ENCODE assay signal across 16 cellular contexts in genomic region chr5:177209610-177210009, GRCh38.
DNase-seq lines count a peak whose midpoint lies in the region; ATAC-seq and TF ChIP-seq lines count a peak whose summit lies in the region.
"Had no signal": no experiment of that assay in that cellular context is flagged by ENCODE, and none has a peak within 500 bp of the region (broad histone marks: within the 10 kb centered on the region; RNA-seq: fewer than 3 reads in every experiment).

No MANE protein-coding gene starts in this region.

- no peaks in the 10 kb centered on the region for H3K27me3 ChIP-seq in cardiac muscle cell
- H3K27me3 ChIP-seq in left ventricle myocardium inferior (ENCODE audit: low read depth), result no peaks in the 10 kb centered on the region
- H3K27me3 ChIP-seq in adrenal gland, result no peaks in the 10 kb centered on the region
- H3K27me3 ChIP-seq in tibial nerve, result no peaks in the 10 kb centered on the region

- H3K36me3 Mint-ChIP-seq in progenitor cell of endocrine pancreas (ENCODE audit: insufficient read depth), result peaks cover 38% of the 10 kb centered on the region

- no peak overlapping the region for H3K4me3 Mint-ChIP-seq in progenitor cell of endocrine pancreas (ENCODE audit: low read depth)
- H3K4me3 Mint-ChIP-seq: CD4-positive, alpha-beta memory T cell had no signal

- TF ChIP-seq EP300 in tibial nerve (IDR thresholded peaks at IDR 0.05), result no peak

- TF ChIP-seq CTCF in cardiac muscle cell (IDR thresholded peaks at IDR 0.05; ENCODE audit: low read depth, low read length) (no peak), left ventricle myocardium inferior (IDR thresholded peaks at IDR 0.05; ENCODE audit: borderline replicate concordance) (no peak), adrenal gland (IDR thresholded peaks at IDR 0.05) (no peak), progenitor cell of endocrine pancreas (IDR thresholded peaks at IDR 0.05; ENCODE audit: unreplicated experiment) (no peak), tibial nerve (IDR thresholded peaks at IDR 0.05) (no peak)

- no peak for ATAC-seq in GM18858 (IDR thresholded peaks at IDR 0.05; ENCODE audit: unreplicated experiment)

- H3K27me3 Mint-ChIP-seq in progenitor cell of endocrine pancreas, result no peaks in the 10 kb centered on the region
- H3K27me3 Mint-ChIP-seq: CD4-positive, alpha-beta memory T cell had no signal

- H3K4me1 ChIP-seq in cardiac muscle cell (ENCODE audit: low read depth) (no peaks in the 10 kb centered on the region), left ventricle myocardium inferior (no peaks in the 10 kb centered on the region), adrenal gland (replicated peaks in 1 of 2) (peaks cover 5 to 8% of the 10 kb centered on the region in 2 donors), tibial nerve (no peaks in the 10 kb centered on the region)

- H3K9me3 Mint-ChIP-seq in progenitor cell of endocrine pancreas (ENCODE audit: low read depth), result no peaks in the 10 kb centered on the region
- H3K9me3 Mint-ChIP-seq: CD4-positive, alpha-beta memory T cell had no signal

- H3K9me3 ChIP-seq in cardiac muscle cell (ENCODE audit: low read depth) (no peaks in the 10 kb centered on the region), left ventricle myocardium inferior (replicated peaks) (no peaks in the 10 kb centered on the region), adrenal gland (replicated peaks in 1 of 3) (no peaks in the 10 kb centered on the region), tibial nerve (no peaks in the 10 kb centered on the region)

- DNase-seq in cardiac muscle cell (ENCODE audit: low read depth in 1 of 2, low spot score in 1 of 2) (no peak), left ventricle myocardium inferior (no peak), adrenal gland (no peak), progenitor cell of endocrine pancreas (ENCODE audit: low spot score, unreplicated experiment) (no peak), tibial nerve (ENCODE audit: low spot score in 2 of 2) (no peak)
- DNase-seq: C1 segment of cervical spinal cord; Calu3; CD4-positive, alpha-beta memory T cell; COR-L47; DMS53; DMS79 treated with DMSO at 0.1 percent for 48 hours; GF-D8; GM23248; H7; HCEC 1CT had no signal

- H3K4me1 Mint-ChIP-seq in progenitor cell of endocrine pancreas (ENCODE audit: low read depth), result no peaks in the 10 kb centered on the region

- H3K4me3 ChIP-seq in cardiac muscle cell, result no peak overlapping the region
- H3K4me3 ChIP-seq in left ventricle myocardium inferior, result no peak overlapping the region
- H3K4me3 ChIP-seq in adrenal gland, result no peak overlapping the region
- no peak overlapping the region for H3K4me3 ChIP-seq in tibial nerve
- H3K4me3 ChIP-seq: GM23248 had no signal

- H3K36me3 ChIP-seq in cardiac muscle cell, result peaks cover 35% of the 10 kb centered on the region
- peaks cover 85% of the 10 kb centered on the region for H3K36me3 ChIP-seq in left ventricle myocardium inferior
- H3K36me3 ChIP-seq in adrenal gland (replicated peaks in 1 of 2), result peaks cover 0 to 56% of the 10 kb centered on the region in 2 donors
- peaks cover 0 to 94% (median 8%) of the 10 kb centered on the region in 3 donors for H3K36me3 ChIP-seq in tibial nerve

- intact Hi-C loops in left ventricle myocardium inferior (cut with micrococcal nuclease), result no loop called here
- intact Hi-C loops in adrenal gland (cut with DNase I), result no loop called here

- no peak for TF ChIP-seq POLR2A in adrenal gland (IDR thresholded peaks at IDR 0.05)
- no peak for TF ChIP-seq POLR2A in tibial nerve (IDR thresholded peaks at IDR 0.05)

- H3K27ac ChIP-seq in cardiac muscle cell (peak overlapping the region; percentile 52), left ventricle myocardium inferior (replicated peaks) (no peak overlapping the region), adrenal gland (peak overlapping the region in 4 of 5 donors; percentile 22 to 72 (median 46)), tibial nerve (no peak overlapping the region)
- H3K27ac ChIP-seq: GM23248 had no signal

- H3K27ac Mint-ChIP-seq in progenitor cell of endocrine pancreas, result peak overlapping the region; percentile 86

- WGBS in adrenal gland, 4 donors, result 45 to 69% (median 66%) methylated on average over 4 of the region's 4 CpGs
- WGBS in tibial nerve, 2 donors, result 45 to 75% methylated on average over 4 of the region's 4 CpGs

Comparison
In these comparisons a context has a peak if more than half of its experiments do, and no peak if none do; other contexts are left out.
1. H3K27ac ChIP-seq: peak in cardiac muscle cell (single experiment) and adrenal gland (4 of 5); none in left ventricle myocardium inferior (single experiment) and tibial nerve (0 of 4).